8 cellular contexts compared by ENCODE assay signal in the genomic region with DNA sequence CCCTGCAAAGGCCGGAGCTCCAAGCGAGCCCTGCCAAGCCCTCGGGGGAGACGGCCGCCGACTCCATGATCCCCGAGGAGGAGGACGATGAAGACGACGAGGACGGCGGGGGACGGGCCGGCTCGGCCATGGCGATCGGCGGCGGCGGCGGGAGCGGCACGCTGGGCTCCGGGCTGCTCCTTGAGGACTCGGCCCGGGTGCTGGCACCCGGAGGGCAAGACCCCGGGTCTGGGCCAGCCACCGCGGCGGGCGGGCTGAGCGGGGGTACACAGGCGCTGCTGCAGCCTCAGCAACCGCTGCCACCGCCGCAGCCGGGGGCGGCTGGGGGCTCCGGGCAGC. TPM values are rescaled to one million over a fixed set of nuclear protein-coding genes. Genes with fewer than 3 reads are reported as not detected.
DNase-seq lines count a peak whose midpoint lies in the region; ATAC-seq and TF ChIP-seq lines count a peak whose summit lies in the region.
"Not testable (repeated sequence)": the region's sequence is repeated elsewhere in the genome, so short reads cannot be mapped to it uniquely, and the experiment has no call there.

No MANE protein-coding gene starts in this region.

- not testable (repeated sequence) for TF ChIP-seq POLR2A in stomach (IDR thresholded peaks at IDR 0.05)

- not testable (repeated sequence) for H3K36me3 Mint-ChIP-seq in H9 (ENCODE audit: insufficient read depth in 1 of 3, low read depth in 3 of 3)

- not testable (repeated sequence) for H3K27ac Mint-ChIP-seq in H9

- not testable (repeated sequence) for H3K18ac ChIP-seq in H9 (ENCODE audit: insufficient read length, low read depth, low read length)

- not testable (repeated sequence) for H2AK5ac ChIP-seq in H9 (ENCODE audit: insufficient read length, low read length)

- not testable (repeated sequence) for H3K4ac ChIP-seq in H9 (ENCODE audit: low read depth, low read length)

- not testable (repeated sequence) for H4K5ac ChIP-seq in H9 (ENCODE audit: insufficient read length, low read depth, low read length)

- POLR2A ChIA-PET in A673 (lab: Charles Lee; ENCODE audit: low non-redundant PET): not testable (repeated sequence)

- not testable (repeated sequence) for H3K9ac ChIP-seq in H9 (ENCODE audit: extremely low read depth, insufficient read length, low read length); SK-N-MC (ENCODE audit: insufficient read length)

- H4K20me1 ChIP-seq in H9 (ENCODE audit: control insufficient read depth, insufficient read depth, insufficient read length): not testable (repeated sequence)

- not testable (repeated sequence) for H2BK20ac ChIP-seq in H9 (ENCODE audit: low read depth, low read length, poor library complexity, severe bottlenecking)

- peak overlapping the region; percentile 90 for H3K4me2 ChIP-seq in H9 (ENCODE audit: insufficient read depth, insufficient read length, low read length)

- H3K4me1 ChIP-seq in A673 (ENCODE audit: insufficient read depth, low read length, poor library complexity, severe bottlenecking): peaks cover 33% of the 10 kb centered on the region
- H3K4me1 ChIP-seq in H9 (ENCODE audit: insufficient read depth, low read length): not testable (repeated sequence)
- H3K4me1 ChIP-seq in left lung: peaks cover 35 to 55% of the 10 kb centered on the region in 2 donors
- peaks cover 40 to 50% of the 10 kb centered on the region in 2 experiments for H3K4me1 ChIP-seq in neutrophil (ENCODE audit: control insufficient read depth in 1 of 2, insufficient read depth in 1 of 2, low read depth in 1 of 2, low read length in 1 of 2)
- peaks cover 30 to 55% (median 49%) of the 10 kb centered on the region in 4 donors for H3K4me1 ChIP-seq in stomach

- not testable (repeated sequence) for DNase-seq in A673 (ENCODE audit: low spot score); H9; SK-N-MC (ENCODE audit: low read depth, low spot score); fibroblast of mammary gland (ENCODE audit: low read depth); stomach
- DNase-seq in caudate nucleus (lab: John Stamatoyannopoulos, UW): peak in 1 of 61 donors; percentile 39
- peak in 1 of 2 donors; percentile 82 for DNase-seq in left lung

- no CpG with 5 or more reads among the region's 40 CpGs for WGBS in H9 (ENCODE audit: extremely low coverage, insufficient read length, low lambda C conversion rate)
- WGBS in stomach, 5 donors: 2 to 6% (median 3%) methylated on average over 12 to 21 of the region's 40 CpGs; no CpG with 5 or more reads in 2 of the 5 donors

- not testable (repeated sequence) for H3K36me3 ChIP-seq in A673 (ENCODE audit: insufficient read depth, low read length, poor library complexity, severe bottlenecking); SK-N-MC (ENCODE audit: insufficient read depth, low read length); left lung; neutrophil; stomach

- H2BK5ac ChIP-seq in H9 (ENCODE audit: insufficient read length, low read length): not testable (repeated sequence)

- H2BK12ac ChIP-seq in H9 (ENCODE audit: insufficient read length, low read depth, low read length): not testable (repeated sequence)

- not testable (repeated sequence) for H3K23ac ChIP-seq in H9 (ENCODE audit: insufficient read length, low read depth, low read length)

- H3K27me3 Mint-ChIP-seq in H9 (ENCODE audit: low read depth): peaks cover 52% of the 10 kb centered on the region

- not testable (repeated sequence) for BruUV-seq in A673 (replicated peaks; lab: Mats Ljungman, UMichigan)

- not testable (repeated sequence) for H2BK15ac ChIP-seq in H9 (ENCODE audit: low read depth, low read length)

- CTCF ChIA-PET in A673 (lab: Charles Lee): not testable (repeated sequence)

- ATAC-seq in left lung: not testable (repeated sequence)

- not testable (repeated sequence) for H2AFZ ChIP-seq in H9 (ENCODE audit: low read length)

- not testable (repeated sequence) for TF ChIP-seq EP300 in stomach (IDR thresholded peaks at IDR 0.05)

- H3K79me2 ChIP-seq in H9 (ENCODE audit: insufficient read depth, low read length): not testable (repeated sequence)

- peaks cover 38 to 43% of the 10 kb centered on the region in 2 experiments for H3K4me1 Mint-ChIP-seq in H9

- H3K23me2 ChIP-seq in H9 (ENCODE audit: insufficient read length, low read depth, low read length, poor library complexity, severe bottlenecking): peaks cover 24% of the 10 kb centered on the region

- not testable (repeated sequence) for H2BK120ac ChIP-seq in H9 (ENCODE audit: low read depth, low read length, poor library complexity, severe bottlenecking)

- H3K79me1 ChIP-seq in H9 (ENCODE audit: insufficient read depth, low read depth, low read length, poor library complexity, severe bottlenecking): not testable (repeated sequence)

- not testable (repeated sequence) for TF ChIP-seq CTCF in A673 (conservative IDR thresholded peaks at IDR 0.05; ENCODE audit: low read depth, low read length); H9 (conservative IDR thresholded peaks at IDR 0.05); fibroblast of mammary gland (conservative IDR thresholded peaks at IDR 0.05; ENCODE audit: control insufficient read depth, insufficient read depth, low read depth, low read length); left lung (IDR thresholded peaks at IDR 0.05); neutrophil (IDR thresholded peaks at IDR 0.05); stomach (IDR thresholded peaks at IDR 0.05)

- H3K4me3 ChIP-seq in A673 (ENCODE audit: low read depth, low read length, poor library complexity, severe bottlenecking) (peak overlapping the region; percentile 97), SK-N-MC (peak overlapping the region; percentile 94), fibroblast of mammary gland (ENCODE audit: control insufficient read depth, low read depth, low read length) (peak overlapping the region; percentile 92), left lung (peak overlapping the region; percentile 39 to 84), neutrophil (ENCODE audit: low read depth in 1 of 2, low read length in 1 of 2) (peak overlapping the region; percentile 81 to 91), stomach (peak overlapping the region; percentile 89 to 96 (median 92))

- not testable (repeated sequence) for H3K9me3 ChIP-seq in A673 (ENCODE audit: low read depth, low read length, poor library complexity, severe bottlenecking); H9 (ENCODE audit: control insufficient read depth, low read depth, low read length); SK-N-MC (ENCODE audit: low read depth, low read length); left lung; neutrophil; stomach

- not testable (repeated sequence) for H4K91ac ChIP-seq in H9 (ENCODE audit: insufficient read length, low read depth, low read length)

- not testable (repeated sequence) for H3T11ph ChIP-seq in H9 (ENCODE audit: low read length)

- H3K27ac ChIP-seq in A673 (ENCODE audit: low read depth, low read length, poor library complexity, severe bottlenecking); H9 (ENCODE audit: insufficient read length, low read depth, low read length); SK-N-MC: not testable (repeated sequence)
- H3K27ac ChIP-seq in caudate nucleus (ENCODE audit: low read depth, low read length) (peak overlapping the region; percentile 58), left lung (peak overlapping the region; percentile 98 to 99), neutrophil (peak overlapping the region; percentile 99), stomach (peak overlapping the region; percentile 99 to 100 (median 100))

- peak overlapping the region; percentile 77 to 95; a peak in 3 of 5 replicates for H3K4me3 Mint-ChIP-seq in H9

- H3K56ac ChIP-seq in H9 (ENCODE audit: insufficient read length, low read depth, low read length): not testable (repeated sequence)

- intact Hi-C loops in A673 (cut with micrococcal nuclease; ENCODE audit: unreplicated experiment): loop anchor here (2.0 kb wide), 1 partner anchor 222 kb away; no protein-coding TSS in a partner anchor
- intact Hi-C loops in left lung (cut with DNase I); stomach (cut with DNase I; ENCODE audit: low total_unique reads): not testable (repeated sequence)

- H3K27me3 ChIP-seq in A673 (replicated peaks; ENCODE audit: insufficient read depth, low read depth, low read length, poor library complexity); H9 (ENCODE audit: insufficient read depth, low read length); left lung; stomach: not testable (repeated sequence)
- peaks cover 10% of the 10 kb centered on the region for H3K27me3 ChIP-seq in neutrophil

- H3K9me3 Mint-ChIP-seq in H9: not testable (repeated sequence)

- H3K14ac ChIP-seq in H9 (ENCODE audit: insufficient read depth, low read length): not testable (repeated sequence)

- H4K8ac ChIP-seq in H9 (replicated peaks; ENCODE audit: insufficient read length, low read depth, low read length): not testable (repeated sequence)

RNA-seq across cellular contexts. Expression of gene FOXO3, which starts 0.6 kb away (rescaled TPM):
- total RNA-seq in A673 (2021): 16.8 and 19.3 TPM in 2 replicates
- 21.7 and 22.1 TPM in 2 replicates for total RNA-seq in H9 (2021)
- total RNA-seq in left lung: 10 to 100 TPM; 50.0 to 53.9 TPM
- total RNA-seq in stomach: 10 to 100 TPM; 33.3 to 89.8 (median 78.6) TPM
- polyA plus RNA-seq in stomach: 10 to 100 TPM; 13.0 to 21.2 (median 14.4) TPM
